In genomic region chr2:46296216-46296839, GRCh38 we compare ENCODE assay signal across 8 cellular contexts. TPM values are rescaled to one million over a fixed set of nuclear protein-coding genes. Genes with fewer than 3 reads are reported as not detected.
DNase-seq lines count a peak whose midpoint lies in the region; ATAC-seq and TF ChIP-seq lines count a peak whose summit lies in the region.

No MANE protein-coding gene starts in this region.

- no peaks in the 10 kb centered on the region for H3K27me3 ChIP-seq in esophagus muscularis mucosa

- H3K9me3 Mint-ChIP-seq in HFFc6 (no peaks in the 10 kb centered on the region), naive B cell (no peaks in the 10 kb centered on the region)

- H3K4me3 Mint-ChIP-seq in HFFc6 (peak overlapping the region; percentile 71), naive B cell (peak overlapping the region; percentile 74 to 93 (median 90))

- no peak for TF ChIP-seq POLR2A in esophagus muscularis mucosa (IDR thresholded peaks at IDR 0.05; ENCODE audit: low read depth)

- peak overlapping the region; percentile 90 to 94 (median 92) for H3K27ac ChIP-seq in esophagus muscularis mucosa (replicated peaks in 1 of 4)

- peak; percentile 49 for DNase-seq in Ammon's horn (ENCODE audit: low spot score)
- DNase-seq in HFFc6: no peak
- DNase-seq in esophagus muscularis mucosa (ENCODE audit: extremely low spot score): no peak
- peak; percentile 29 for DNase-seq in naive B cell
- DNase-seq in NCI-H345 (lab: John Stamatoyannopoulos, UW): no peak

- H3K27me3 Mint-ChIP-seq in HFFc6 (ENCODE audit: insufficient read depth): peaks cover 3% of the 10 kb centered on the region
- peaks cover 52 to 60% (median 53%) of the 10 kb centered on the region in 3 donors for H3K27me3 Mint-ChIP-seq in naive B cell

- peaks cover 4 to 42% (median 34%) of the 10 kb centered on the region in 4 donors for H3K4me1 ChIP-seq in esophagus muscularis mucosa

- no peaks in the 10 kb centered on the region; the same call in 1 of the 2 replicates for H3K36me3 Mint-ChIP-seq in HFFc6 (ENCODE audit: low read depth)
- H3K36me3 Mint-ChIP-seq in naive B cell: no peaks in the 10 kb centered on the region

- ATAC-seq in naive B cell (ENCODE audit: low read depth in 2 of 2): peak; percentile 20 to 24
- ATAC-seq in GM18907 (IDR thresholded peaks at IDR 0.05; ENCODE audit: unreplicated experiment): no peak
- no peak for ATAC-seq in HG03469 (IDR thresholded peaks at IDR 0.05; ENCODE audit: unreplicated experiment)

- H3K4me3 ChIP-seq in WI38 (ENCODE audit: low read depth, low read length) (peak overlapping the region; percentile 59), esophagus muscularis mucosa (peak overlapping the region; percentile 66 to 88 (median 80))

- no peak for TF ChIP-seq EP300 in esophagus muscularis mucosa (IDR thresholded peaks at IDR 0.05)

- 51% methylated on average over 27 of the region's 28 CpGs for WGBS in esophagus muscularis mucosa

- H3K9me3 ChIP-seq in esophagus muscularis mucosa: no peaks in the 10 kb centered on the region

- H3K4me1 Mint-ChIP-seq in HFFc6 (ENCODE audit: low read depth) (peaks cover 19% of the 10 kb centered on the region), naive B cell (peaks cover 25 to 42% (median 25%) of the 10 kb centered on the region in 3 donors)

- TF ChIP-seq CTCF in HFFc6 (IDR thresholded peaks at IDR 0.05) (no peak), WI38 (IDR thresholded peaks at IDR 0.05; ENCODE audit: low read depth, low read length) (no peak), esophagus muscularis mucosa (IDR thresholded peaks at IDR 0.05) (no peak)

- intact Hi-C loops in esophagus muscularis mucosa (cut with DNase I): loop anchor here (2.0 to 10.0 kb wide), 2 partner anchors 68 to 302 kb away; no protein-coding TSS in a partner anchor

- peaks cover 0 to 12% (median 0%) of the 10 kb centered on the region in 4 donors for H3K36me3 ChIP-seq in esophagus muscularis mucosa

- H3K27ac Mint-ChIP-seq in HFFc6: no peak overlapping the region
- H3K27ac Mint-ChIP-seq in naive B cell: peak overlapping the region in 3 of 6 donors; percentile 38 to 80 (median 76)

RNA-seq across cellular contexts. Expression of gene EPAS1, which starts 0.9 kb away (rescaled TPM):
- 100 to 1,000 TPM in 4 of 6 experiments, 10 to 100 TPM in 2; 93.5 to 115 (median 101) TPM for total RNA-seq in HFFc6 (2021; fragmentation: NEBNext Ultra II Directional; extraction: Animal tissue kit (Norgen Biotek cat#: 25700))
- total RNA-seq in esophagus muscularis mucosa: 100 to 1,000 TPM; 113 to 225 (median 183) TPM
- polyA plus RNA-seq in naive B cell (ENCODE audit: low read depth in 6 of 6): not detected

Comparison
In these comparisons a context has a peak if more than half of its experiments do, and no peak if none do; other contexts are left out.
1. DNase-seq: peak in Ammon's horn (single experiment) and naive B cell (single experiment); none in HFFc6 (single experiment), esophagus muscularis mucosa (single experiment) and NCI-H345 (single experiment).
2. ATAC-seq: peak in naive B cell (2 of 2); none in GM18907 (single experiment) and HG03469 (single experiment).